ENCODE assay signal across 23 cellular contexts in genomic region chr12:3326156-3326849, GRCh38.
"Had no signal": no experiment of that assay in that cellular context is flagged by ENCODE, and none has a peak within 500 bp of the region (broad histone marks: within the 10 kb centered on the region; RNA-seq: fewer than 3 reads in every experiment).

No MANE protein-coding gene starts in this region.

- H3K9me3 ChIP-seq: esophagus muscularis mucosa, neutrophil, right lobe of liver, tibial artery had no signal

- H3K79me2 ChIP-seq: parathyroid adenoma had no signal

- H3K27me3 ChIP-seq: right lobe of liver had no signal

- H3K27me3 Mint-ChIP-seq: activated naive CD4-positive, alpha-beta T cell treated with anti-CD3 and anti-CD28 coated beads, Interleukin-2, amount 50 U/mL, for 24 hours; stimulated activated naive CD8-positive, alpha-beta T cell treated with anti-CD3 and anti-CD28 coated beads, Interleukin-15, amount 100 ng/mL, for 72 hours had no signal

- H3K36me3 ChIP-seq: esophagus muscularis mucosa, neutrophil, right lobe of liver, tibial artery had no signal

- H2AFZ ChIP-seq: parathyroid adenoma had no signal

- H3K4me1 Mint-ChIP-seq: activated CD4-positive, alpha-beta memory T cell treated with anti-CD3 and anti-CD28 coated beads, Interleukin-2, amount 10 ng/mL, durations not matched to agents 7 days and 5 days; activated CD8-positive, alpha-beta memory T cell treated with anti-CD3 and anti-CD28 coated beads, Interleukin-2, amount 10 ng/mL, durations not matched to agents 7 days and 5 days; activated naive CD4-positive, alpha-beta T cell treated with anti-CD3 and anti-CD28 coated beads, Interleukin-2, amount 50 U/mL, for 24 hours; stimulated activated effector memory CD8-positive, alpha-beta T cell treated with anti-CD3 and anti-CD28 coated beads, Interleukin-12 subunit alpha, Interleukin-12 subunit beta, amount 100 ng/mL, for 72 hours; stimulated activated naive CD8-positive, alpha-beta T cell treated with anti-CD3 and anti-CD28 coated beads, Interleukin-15, amount 100 ng/mL, for 72 hours had no signal

- H3K9ac ChIP-seq: parathyroid adenoma had no signal

- H3K4me3 Mint-ChIP-seq: activated CD4-positive, alpha-beta memory T cell treated with anti-CD3 and anti-CD28 coated beads, Interleukin-2, amount 10 ng/mL, durations not matched to agents 7 days and 5 days; activated CD8-positive, alpha-beta memory T cell treated with anti-CD3 and anti-CD28 coated beads, Interleukin-2, amount 10 ng/mL, durations not matched to agents 7 days and 5 days; activated naive CD4-positive, alpha-beta T cell treated with anti-CD3 and anti-CD28 coated beads, Interleukin-2, amount 50 U/mL, for 24 hours; brain; naive thymus-derived CD4-positive, alpha-beta T cell; stimulated activated effector memory CD8-positive, alpha-beta T cell treated with anti-CD3 and anti-CD28 coated beads, Interleukin-12 subunit alpha, Interleukin-12 subunit beta, amount 100 ng/mL, for 72 hours; stimulated activated naive CD8-positive, alpha-beta T cell treated with anti-CD3 and anti-CD28 coated beads, Interleukin-15, amount 100 ng/mL, for 72 hours had no signal

- H3K4me1 ChIP-seq: esophagus muscularis mucosa, parathyroid adenoma, right lobe of liver, tibial artery had no signal

- H3K4me3 ChIP-seq: esophagus muscularis mucosa, lung, right lobe of liver, tibial artery had no signal

- ATAC-seq: activated CD8-positive, alpha-beta memory T cell treated with anti-CD3 and anti-CD28 coated beads, Interleukin-2, amount 10 ng/mL, durations not matched to agents 7 days and 5 days; left lobe of liver; naive thymus-derived CD4-positive, alpha-beta T cell; right lobe of liver; stimulated activated effector memory CD8-positive, alpha-beta T cell treated with anti-CD3 and anti-CD28 coated beads, Interleukin-12 subunit alpha, Interleukin-12 subunit beta, amount 100 ng/mL, for 72 hours; stimulated activated naive CD8-positive, alpha-beta T cell treated with anti-CD3 and anti-CD28 coated beads, Interleukin-15, amount 100 ng/mL, for 72 hours had no signal

- H3K9me3 Mint-ChIP-seq: activated CD4-positive, alpha-beta memory T cell treated with anti-CD3 and anti-CD28 coated beads, Interleukin-2, amount 10 ng/mL, durations not matched to agents 7 days and 5 days; activated naive CD4-positive, alpha-beta T cell treated with anti-CD3 and anti-CD28 coated beads, Interleukin-2, amount 50 U/mL, for 24 hours; stimulated activated effector memory CD8-positive, alpha-beta T cell treated with anti-CD3 and anti-CD28 coated beads, Interleukin-12 subunit alpha, Interleukin-12 subunit beta, amount 100 ng/mL, for 72 hours; stimulated activated naive CD8-positive, alpha-beta T cell treated with anti-CD3 and anti-CD28 coated beads, Interleukin-15, amount 100 ng/mL, for 72 hours had no signal

- DNase-seq: activated CD4-positive, alpha-beta memory T cell treated with anti-CD3 and anti-CD28 coated beads, Interleukin-2, amount 10 ng/mL, durations not matched to agents 7 days and 5 days; activated CD4-positive, alpha-beta T cell treated with anti-CD3 and anti-CD28 coated beads for 48 hours; activated CD8-positive, alpha-beta memory T cell treated with anti-CD3 and anti-CD28 coated beads, Interleukin-2, amount 10 ng/mL, durations not matched to agents 7 days and 5 days; activated gamma-delta T cell; activated T-cell treated with anti-CD3 and anti-CD28 coated beads for 4 hours; dermis blood vessel endothelial cell; effector CD8-positive, alpha-beta T cell; hippocampal formation; naive thymus-derived CD4-positive, alpha-beta T cell; small intestine; stimulated activated CD4-positive, alpha-beta T cell treated with anti-CD3 and anti-CD28 coated beads, Interleukin-2, amount 100 ng/mL, for 24 hours; stimulated activated naive CD8-positive, alpha-beta T cell treated with anti-CD3 and anti-CD28 coated beads, Interleukin-15, amount 100 ng/mL, for 72 hours; T-helper 9 cell; tibial artery had no signal

- H3K36me3 Mint-ChIP-seq: activated CD8-positive, alpha-beta memory T cell treated with anti-CD3 and anti-CD28 coated beads, Interleukin-2, amount 10 ng/mL, durations not matched to agents 7 days and 5 days; activated naive CD4-positive, alpha-beta T cell treated with anti-CD3 and anti-CD28 coated beads, Interleukin-2, amount 50 U/mL, for 24 hours; brain; naive thymus-derived CD4-positive, alpha-beta T cell; stimulated activated effector memory CD8-positive, alpha-beta T cell treated with anti-CD3 and anti-CD28 coated beads, Interleukin-12 subunit alpha, Interleukin-12 subunit beta, amount 100 ng/mL, for 72 hours had no signal

- H3K27ac Mint-ChIP-seq: activated CD4-positive, alpha-beta memory T cell treated with anti-CD3 and anti-CD28 coated beads, Interleukin-2, amount 10 ng/mL, durations not matched to agents 7 days and 5 days; activated CD8-positive, alpha-beta memory T cell treated with anti-CD3 and anti-CD28 coated beads, Interleukin-2, amount 10 ng/mL, durations not matched to agents 7 days and 5 days; activated naive CD4-positive, alpha-beta T cell treated with anti-CD3 and anti-CD28 coated beads, Interleukin-2, amount 50 U/mL, for 24 hours; brain; naive thymus-derived CD4-positive, alpha-beta T cell; stimulated activated effector memory CD8-positive, alpha-beta T cell treated with anti-CD3 and anti-CD28 coated beads, Interleukin-12 subunit alpha, Interleukin-12 subunit beta, amount 100 ng/mL, for 72 hours; stimulated activated naive CD8-positive, alpha-beta T cell treated with anti-CD3 and anti-CD28 coated beads, Interleukin-15, amount 100 ng/mL, for 72 hours had no signal

- H3K27ac ChIP-seq: esophagus muscularis mucosa, neutrophil, parathyroid adenoma, right lobe of liver, tibial artery had no signal
